Comparison of ENCODE assay signal across 25 cellular contexts in the genomic region with DNA sequence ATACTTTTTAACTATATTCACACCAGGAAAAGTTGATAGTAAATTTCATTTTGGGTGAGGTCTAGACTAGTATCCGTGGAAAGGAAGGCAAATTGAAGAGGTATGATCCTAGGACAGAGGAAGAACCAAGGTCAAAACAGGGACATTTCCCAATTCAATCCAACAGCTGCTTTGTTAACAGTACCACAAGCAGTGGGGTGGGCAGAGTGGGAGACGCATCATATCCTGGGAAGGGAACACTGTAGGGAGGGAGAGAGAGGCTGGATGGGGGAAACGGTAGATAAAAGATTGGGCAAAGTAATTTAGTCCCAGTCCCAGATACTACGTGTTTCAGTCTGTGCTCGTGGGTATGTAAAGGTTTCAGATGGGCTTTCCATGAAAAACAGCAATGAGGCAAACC. TPM values are rescaled to one million over a fixed set of nuclear protein-coding genes. Genes with fewer than 3 reads are reported as not detected.
DNase-seq lines count a peak whose midpoint lies in the region; ATAC-seq, FAIRE-seq and TF ChIP-seq lines count a peak whose summit lies in the region.
"Had no signal": no experiment of that assay in that cellular context is flagged by ENCODE, and none has a peak within 500 bp of the region (broad histone marks: within the 10 kb centered on the region; RNA-seq: fewer than 3 reads in every experiment).

No MANE protein-coding gene starts in this region.

- intact Hi-C loops in HepG2 (cut with micrococcal nuclease; ENCODE audit: unreplicated experiment): no loop called here
- intact Hi-C loops in posterior cingulate gyrus (cut with DNase I): no loop called here
- intact Hi-C loops in activated CD4-positive, alpha-beta T cell treated with anti-CD3 and anti-CD28 coated beads, Interleukin-2, amount 10 ng/mL, durations not matched to agents 24 days and 14 days (cut with micrococcal nuclease): no loop called here

- no peak overlapping the region for H4K91ac ChIP-seq in mesenchymal stem cell (ENCODE audit: low read length)

- peaks cover 9% of the 10 kb centered on the region for H3K36me3 Mint-ChIP-seq in activated CD4-positive, alpha-beta T cell treated with anti-CD3 and anti-CD28 coated beads, Interleukin-2, amount 10 ng/mL, durations not matched to agents 24 days and 14 days (ENCODE audit: low read depth)

- H3K79me2 ChIP-seq in HepG2 (ENCODE audit: insufficient read depth, low read length): no peaks in the 10 kb centered on the region
- no peaks in the 10 kb centered on the region for H3K79me2 ChIP-seq in smooth muscle cell (ENCODE audit: low read depth)

- H3K9ac ChIP-seq in liver (ENCODE audit: low read depth in 1 of 2, low read length in 2 of 2) (no peak overlapping the region), HepG2 (ENCODE audit: insufficient read depth, low read depth, low read length) (no peak overlapping the region), mesenchymal stem cell (ENCODE audit: low read length) (no peak overlapping the region), smooth muscle cell (ENCODE audit: low read depth) (no peak overlapping the region)
- H3K9ac ChIP-seq: BLaER1 treated with 17β-estradiol and CSF1 and Interleukin-3, amounts not matched to agents 10 nM and 100 nM had no signal

- no peak overlapping the region for H3K4me2 ChIP-seq in HepG2 (ENCODE audit: low read depth, low read length)
- no peak overlapping the region for H3K4me2 ChIP-seq in mesenchymal stem cell (ENCODE audit: low read length, poor library complexity, severe bottlenecking)
- H3K4me2 ChIP-seq in smooth muscle cell: peak overlapping the region; percentile 76
- H3K4me2 ChIP-seq: BLaER1 treated with 17β-estradiol and CSF1 and Interleukin-3, amounts not matched to agents 10 nM and 100 nM had no signal

- no peak overlapping the region for H2BK120ac ChIP-seq in mesenchymal stem cell (ENCODE audit: low read depth, low read length)

- H2BK12ac ChIP-seq in mesenchymal stem cell (ENCODE audit: low read length in 2 of 2): no peak overlapping the region

- BruUV-seq in HepG2 (replicated peaks; lab: Mats Ljungman, UMichigan): no TSS peak

- H3F3A ChIP-seq in smooth muscle cell (ENCODE audit: low read depth): no peaks in the 10 kb centered on the region

- WGBS in liver: 72% methylated on average over 5 of the region's 5 CpGs
- WGBS in HepG2 (ENCODE audit: low lambda C conversion rate): 86% methylated on average over 5 of the region's 5 CpGs
- whole genome bisulfite sequencing in mesenchymal stem cell: 86% methylated on average over 5 of the region's 5 CpGs
- whole genome bisulfite sequencing in smooth muscle cell (ENCODE audit: low lambda C conversion rate): 82% methylated on average over 5 of the region's 5 CpGs

- H3K27me3 ChIP-seq in liver (ENCODE audit: control insufficient read depth in 4 of 4, insufficient read depth in 4 of 4, low read length in 3 of 4) (no peaks in the 10 kb centered on the region), HepG2 (ENCODE audit: control insufficient read depth in 1 of 2, insufficient read depth in 2 of 2, low read length in 2 of 2) (no peaks in the 10 kb centered on the region), mesenchymal stem cell (ENCODE audit: control insufficient read depth in 1 of 2, insufficient read depth in 1 of 2, low read length in 2 of 2) (no peaks in the 10 kb centered on the region), smooth muscle cell (ENCODE audit: low read depth) (no peaks in the 10 kb centered on the region)

- TF ChIP-seq EP300 in HepG2 (IDR thresholded peaks at IDR 0.05; ENCODE audit: low read depth in 2 of 2, low read length in 2 of 2): no peak
- TF ChIP-seq EP300 in HepG2 (CRISPR knock-in tag; IDR thresholded peaks at IDR 0.05; ENCODE audit: borderline replicate concordance): no peak

- H3K4ac ChIP-seq in mesenchymal stem cell (ENCODE audit: low read depth in 1 of 2, low read length in 2 of 2): no peak overlapping the region

- H3K23ac ChIP-seq in mesenchymal stem cell (ENCODE audit: low read length in 2 of 2): no peak overlapping the region

- no peak for TF ChIP-seq CTCF in liver (IDR thresholded peaks at IDR 0.05; ENCODE audit: low read depth, low read length, missing input control)
- TF ChIP-seq CTCF in HepG2 (CRISPR knock-in tag; IDR thresholded peaks at IDR 0.05): no peak
- no peak for TF ChIP-seq CTCF in smooth muscle cell (IDR thresholded peaks at IDR 0.05; ENCODE audit: borderline replicate concordance, insufficient read depth, poor library complexity, severe bottlenecking)

- H4K20me1 ChIP-seq in HepG2 (ENCODE audit: insufficient read depth, low read length) (no peaks in the 10 kb centered on the region), smooth muscle cell (ENCODE audit: low read depth) (no peaks in the 10 kb centered on the region)

- peaks cover 2% of the 10 kb centered on the region for H3K9me3 Mint-ChIP-seq in activated CD4-positive, alpha-beta T cell treated with anti-CD3 and anti-CD28 coated beads, Interleukin-2, amount 10 ng/mL, durations not matched to agents 24 days and 14 days
- H3K9me3 Mint-ChIP-seq: nephron progenitor cell had no signal

- peak overlapping the region; percentile 92 for H2AK5ac ChIP-seq in mesenchymal stem cell (ENCODE audit: low read length, severe bottlenecking)

- no peak overlapping the region for H2BK5ac ChIP-seq in mesenchymal stem cell (ENCODE audit: low read depth, low read length, poor library complexity, severe bottlenecking)

- DNase-seq in HepG2 (ENCODE audit: low spot score) (no peak), mesenchymal stem cell (no peak), smooth muscle cell (lab: John Stamatoyannopoulos, UW; ENCODE audit: unreplicated experiment) (no peak), SKM-1 treated with dmso at 0.1 percent for 144 hours (lab: John Stamatoyannopoulos, UW; ENCODE audit: unreplicated experiment) (no peak), posterior cingulate gyrus (no peak)
- DNase-seq in activated CD4-positive, alpha-beta T cell treated with anti-CD3 and anti-CD28 coated beads, Interleukin-2, amount 10 ng/mL, durations not matched to agents 24 days and 14 days: no peak
- DNase-seq: ACHN; activated CD4-positive, alpha-beta T cell treated with anti-CD3 and anti-CD28 coated beads for 4 hours; activated naive CD4-positive, alpha-beta T cell treated with anti-CD3 and anti-CD28 coated beads for 36 hours; activated T-cell treated with anti-CD3 and anti-CD28 coated beads, Interleukin-2, amount 50 U/mL, for 48 hours; amygdala; central memory CD4-positive, alpha-beta T cell; islet precursor cell; mesendoderm; NCI-H1048; NCI-H187 treated with DMSO at 0.1 percent for 48 hours; NCI-H2227 treated with DMSO at 0.1 percent for 48 hours; NCI-H774; nephron progenitor cell; SHP77; stimulated activated CD4-positive, alpha-beta T cell treated with anti-CD3 and anti-CD28 coated beads, Interleukin-4, amount 100 ng/mL, for 24 hours; stimulated activated naive CD4-positive, alpha-beta T cell treated with Interleukin-2 at 50 U/mL for 16 hours had no signal

- H3K18ac ChIP-seq in mesenchymal stem cell (ENCODE audit: low read depth in 1 of 2, low read length in 2 of 2): peak overlapping the region in 1 of 2 experiments; percentile 21

- no peak for FAIRE-seq in HepG2 (lab: Jason Lieb, UNC)

- no peaks in the 10 kb centered on the region for H3K27me3 Mint-ChIP-seq in activated CD4-positive, alpha-beta T cell treated with anti-CD3 and anti-CD28 coated beads, Interleukin-2, amount 10 ng/mL, durations not matched to agents 24 days and 14 days

- H4K8ac ChIP-seq in mesenchymal stem cell (ENCODE audit: low read length): no peak overlapping the region

- ATAC-seq in HepG2 (no peak), HG02970 (IDR thresholded peaks at IDR 0.05; ENCODE audit: low FRiP score, unreplicated experiment) (no peak)

- H3K27ac Mint-ChIP-seq in activated CD4-positive, alpha-beta T cell treated with anti-CD3 and anti-CD28 coated beads, Interleukin-2, amount 10 ng/mL, durations not matched to agents 24 days and 14 days: no peak overlapping the region
- H3K27ac Mint-ChIP-seq: activated naive CD4-positive, alpha-beta T cell treated with anti-CD3 and anti-CD28 coated beads for 36 hours; nephron progenitor cell had no signal

- H3K79me1 ChIP-seq in mesenchymal stem cell (replicated peaks; ENCODE audit: low read length, poor library complexity, severe bottlenecking): peaks cover 16% of the 10 kb centered on the region

- in situ Hi-C loops in HepG2 (cut with HindIII; ENCODE audit: extremely low pct_ligation_motif_present, low pct_unique_long_range_greater_than_20kb): no loop called here

- CTCF ChIA-PET in HepG2 (lab: Yijun Ruan, JAX; ENCODE audit: low intra/inter-chr PET ratio, low total read pairs): no interaction called here

- H3K36me3 ChIP-seq in liver (ENCODE audit: control insufficient read depth in 4 of 4, insufficient read depth in 3 of 4, low read depth in 1 of 4, low read length in 3 of 4) (no peaks in the 10 kb centered on the region), HepG2 (replicated peaks in 1 of 2; ENCODE audit: control insufficient read depth in 1 of 2, insufficient read depth in 2 of 2, low read length in 2 of 2) (no peaks in the 10 kb centered on the region), mesenchymal stem cell (ENCODE audit: control insufficient read depth in 1 of 2, insufficient read depth in 2 of 2, low read depth in 1 of 2, low read length in 2 of 2) (peaks cover 0 to 30% of the 10 kb centered on the region in 2 experiments), smooth muscle cell (ENCODE audit: low read depth) (no peaks in the 10 kb centered on the region)

- no peaks in the 10 kb centered on the region for H3K9me3 ChIP-seq in liver (ENCODE audit: control insufficient read depth in 4 of 4, low read length in 3 of 4)
- no peaks in the 10 kb centered on the region for H3K9me3 ChIP-seq in HepG2 (ENCODE audit: low read length)
- no peaks in the 10 kb centered on the region for H3K9me3 ChIP-seq in mesenchymal stem cell (ENCODE audit: control insufficient read depth, low read length)
- H3K9me3 ChIP-seq in smooth muscle cell (replicated peaks; ENCODE audit: low read depth): no peaks in the 10 kb centered on the region

- H3K4me3 ChIP-seq in liver (ENCODE audit: low read depth in 1 of 3, low read length in 3 of 3) (no peak overlapping the region), HepG2 (replicated peaks in 1 of 3; ENCODE audit: insufficient read depth in 1 of 3, low read depth in 2 of 3, low read length in 3 of 3) (no peak overlapping the region), mesenchymal stem cell (ENCODE audit: insufficient read depth in 1 of 2, low read depth in 1 of 2, low read length in 2 of 2) (no peak overlapping the region), smooth muscle cell (no peak overlapping the region)
- H3K4me3 ChIP-seq: BLaER1 treated with 17β-estradiol and CSF1 and Interleukin-3, amounts not matched to agents 10 nM and 100 nM had no signal

- H3K27ac ChIP-seq in liver (ENCODE audit: low read depth in 1 of 2, low read length in 2 of 2): peak overlapping the region; percentile 19 to 56
- no peak overlapping the region for H3K27ac ChIP-seq in HepG2 (ENCODE audit: extremely low read length, insufficient read depth, low read length)
- H3K27ac ChIP-seq in mesenchymal stem cell (ENCODE audit: low read length, poor library complexity, severe bottlenecking): no peak overlapping the region
- H3K27ac ChIP-seq in smooth muscle cell (ENCODE audit: low read depth): no peak overlapping the region
- H3K27ac ChIP-seq: BLaER1 treated with 17β-estradiol and CSF1 and Interleukin-3, amounts not matched to agents 10 nM and 100 nM had no signal

- TF ChIP-seq RAD21 in liver (IDR thresholded peaks at IDR 0.05) (no peak), HepG2 (CRISPR knock-in tag; IDR thresholded peaks at IDR 0.05) (no peak)

- no peak overlapping the region for H2AFZ ChIP-seq in HepG2 (ENCODE audit: low read length)
- H2AFZ ChIP-seq in mesenchymal stem cell (ENCODE audit: low read depth, low read length): no peak overlapping the region
- H2AFZ ChIP-seq in smooth muscle cell (ENCODE audit: low read depth): no peak overlapping the region

- POLR2A ChIA-PET in HepG2 (lab: Yijun Ruan, JAX): no interaction called here

- H2BK15ac ChIP-seq in mesenchymal stem cell (ENCODE audit: low read depth, poor library complexity, severe bottlenecking): no peak overlapping the region

- H3K4me1 ChIP-seq in liver (ENCODE audit: control insufficient read depth in 4 of 4, insufficient read depth in 4 of 4, low read length in 3 of 4) (peaks cover 2 to 32% (median 26%) of the 10 kb centered on the region in 4 donors), HepG2 (ENCODE audit: insufficient read depth, low read length) (peaks cover 10% of the 10 kb centered on the region), mesenchymal stem cell (ENCODE audit: control insufficient read depth, insufficient read depth, low read depth, low read length) (peaks cover 8% of the 10 kb centered on the region), smooth muscle cell (ENCODE audit: low read depth) (peaks cover 19% of the 10 kb centered on the region)

- TF ChIP-seq POLR2A in HepG2 (IDR thresholded peaks at IDR 0.05; ENCODE audit: insufficient read depth in 1 of 2, low read depth in 2 of 2, low read length in 2 of 2): no peak

- no peak overlapping the region for H3K4me3 Mint-ChIP-seq in activated CD4-positive, alpha-beta T cell treated with anti-CD3 and anti-CD28 coated beads, Interleukin-2, amount 10 ng/mL, durations not matched to agents 24 days and 14 days
- H3K4me3 Mint-ChIP-seq: activated naive CD4-positive, alpha-beta T cell treated with anti-CD3 and anti-CD28 coated beads for 36 hours; nephron progenitor cell had no signal

- peaks cover 24% of the 10 kb centered on the region for H3K4me1 Mint-ChIP-seq in activated CD4-positive, alpha-beta T cell treated with anti-CD3 and anti-CD28 coated beads, Interleukin-2, amount 10 ng/mL, durations not matched to agents 24 days and 14 days

- H3K14ac ChIP-seq in mesenchymal stem cell (ENCODE audit: low read length in 2 of 2): no peak overlapping the region

RNA-seq across cellular contexts. Expression of gene FAS, which starts 9.2 kb away (rescaled TPM):
- total RNA-seq in liver (10 to 100 TPM in 1 of 2 donors, 1 to 10 TPM in 1; 2.2 to 13.2 TPM), HepG2 (2016; rRNA removed; fragmentation: Illumina TruSeq; extraction: Trizol) (15.0 and 17.9 TPM in 2 replicates), smooth muscle cell (21.8 and 26.7 TPM in 2 replicates)
- polyA plus RNA-seq in liver (1 to 10 TPM; 5.6 to 6.2 TPM), HepG2 (2011; rRNA removed) (4.3 and 5.9 TPM in 2 replicates), smooth muscle cell (9.9 and 14.4 TPM in 2 replicates)
- total RNA-seq in HepG2 (2016; cell fraction: cytosol; rRNA removed; fragmentation: Illumina TruSeq; extraction: Trizol; ENCODE audit: low read depth): 4.8 and 5.4 TPM in 2 replicates
- 15.8 and 17.7 TPM in 2 replicates for total RNA-seq in HepG2 (2016; cell fraction: insoluble cytoplasmic fraction; rRNA removed; fragmentation: Illumina TruSeq; extraction: Trizol)
- total RNA-seq in HepG2 (2016; cell fraction: membrane; rRNA removed; fragmentation: Illumina TruSeq; extraction: Trizol): 11.2 and 12.0 TPM in 2 replicates
- 21.8 and 24.6 TPM in 2 replicates for total RNA-seq in HepG2 (2016; cell fraction: nucleus; rRNA removed; fragmentation: Illumina TruSeq; extraction: Trizol)
- 2.6 and 4.4 TPM in 2 replicates for polyA plus RNA-seq in HepG2 (2011; cell fraction: cytosol; rRNA removed)
- 3.1 and 3.5 TPM in 2 replicates for polyA plus RNA-seq in HepG2 (2011; cell fraction: nucleus; rRNA removed)
- polyA plus RNA-seq in HepG2 (2012): 3.1 and 3.3 TPM in 2 replicates
- 3.1 and 3.6 TPM in 2 replicates for polyA plus RNA-seq in HepG2 (2016; cell fraction: cytosol; fragmentation: Illumina TruSeq; extraction: Trizol; ENCODE audit: low read depth)
- 14.7 and 16.1 TPM in 2 replicates for polyA plus RNA-seq in HepG2 (2016; cell fraction: insoluble cytoplasmic fraction; fragmentation: Illumina TruSeq; extraction: Trizol; ENCODE audit: low read depth)
- polyA plus RNA-seq in HepG2 (2016; cell fraction: membrane; fragmentation: Illumina TruSeq; extraction: Trizol; ENCODE audit: low read depth): 6.2 and 7.4 TPM in 2 replicates
- 29.8 and 31.9 TPM in 2 replicates for polyA plus RNA-seq in HepG2 (2016; cell fraction: nucleus; fragmentation: Illumina TruSeq; extraction: Trizol; ENCODE audit: insufficient read depth, low read depth)
- polyA minus RNA-seq in HepG2 (2011; rRNA and poly(A)+ RNA removed; ENCODE audit: low replicate concordance): 3.7 and 12.5 TPM in 2 replicates
- polyA minus RNA-seq in HepG2 (2011; cell fraction: cytosol; rRNA and poly(A)+ RNA removed): 3.7 and 4.0 TPM in 2 replicates
- polyA minus RNA-seq in HepG2 (2011; cell fraction: nucleus; rRNA and poly(A)+ RNA removed): 8.6 and 13.1 TPM in 2 replicates
- polyA plus RNA-seq in mesenchymal stem cell (2013, experiment 1 of 2): 16.2 TPM
- 18.1 TPM for polyA plus RNA-seq in mesenchymal stem cell (2013, experiment 2 of 2)
- total RNA-seq in activated CD4-positive, alpha-beta T cell treated with anti-CD3 and anti-CD28 coated beads, Interleukin-2, amount 10 ng/mL, durations not matched to agents 24 days and 14 days: 29.9 and 31.1 TPM in 2 replicates

RNA-seq across cellular contexts. Expression of gene ACTA2, which starts 28.9 kb away (rescaled TPM):
- total RNA-seq in liver (100 to 1,000 TPM in 1 of 2 donors, 10 to 100 TPM in 1; 13.2 to 182 TPM), HepG2 (2016; rRNA removed; fragmentation: Illumina TruSeq; extraction: Trizol) (58.1 and 59.9 TPM in 2 replicates), smooth muscle cell (2,305 and 2,362 TPM in 2 replicates)
- polyA plus RNA-seq in liver (100 to 1,000 TPM in 1 of 2 donors, 10 to 100 TPM in 1; 16.8 to 130 TPM), HepG2 (2011; rRNA removed) (21.8 and 25.1 TPM in 2 replicates), smooth muscle cell (3,088 and 4,814 TPM in 2 replicates)
- total RNA-seq in HepG2 (2016; cell fraction: cytosol; rRNA removed; fragmentation: Illumina TruSeq; extraction: Trizol; ENCODE audit: low read depth): 21.6 and 22.5 TPM in 2 replicates
- 50.7 and 62.7 TPM in 2 replicates for total RNA-seq in HepG2 (2016; cell fraction: insoluble cytoplasmic fraction; rRNA removed; fragmentation: Illumina TruSeq; extraction: Trizol)
- 33.4 and 39.8 TPM in 2 replicates for total RNA-seq in HepG2 (2016; cell fraction: membrane; rRNA removed; fragmentation: Illumina TruSeq; extraction: Trizol)
- 33.1 and 39.3 TPM in 2 replicates for total RNA-seq in HepG2 (2016; cell fraction: nucleus; rRNA removed; fragmentation: Illumina TruSeq; extraction: Trizol)
- 32.0 and 34.2 TPM in 2 replicates for polyA plus RNA-seq in HepG2 (2011; cell fraction: cytosol; rRNA removed)
- polyA plus RNA-seq in HepG2 (2011; cell fraction: nucleus; rRNA removed): 20.1 and 23.1 TPM in 2 replicates
- polyA plus RNA-seq in HepG2 (2012): 30.5 and 47.4 TPM in 2 replicates
- polyA plus RNA-seq in HepG2 (2016; cell fraction: cytosol; fragmentation: Illumina TruSeq; extraction: Trizol; ENCODE audit: low read depth): 30.8 and 35.7 TPM in 2 replicates
- 81.9 and 99.8 TPM in 2 replicates for polyA plus RNA-seq in HepG2 (2016; cell fraction: insoluble cytoplasmic fraction; fragmentation: Illumina TruSeq; extraction: Trizol; ENCODE audit: low read depth)
- polyA plus RNA-seq in HepG2 (2016; cell fraction: membrane; fragmentation: Illumina TruSeq; extraction: Trizol; ENCODE audit: low read depth): 45.1 and 45.4 TPM in 2 replicates
- polyA plus RNA-seq in HepG2 (2016; cell fraction: nucleus; fragmentation: Illumina TruSeq; extraction: Trizol; ENCODE audit: insufficient read depth, low read depth): 60.8 and 61.8 TPM in 2 replicates
- polyA minus RNA-seq in HepG2 (2011; rRNA and poly(A)+ RNA removed; ENCODE audit: low replicate concordance): 3.6 and 48.3 TPM in 2 replicates
- polyA minus RNA-seq in HepG2 (2011; cell fraction: cytosol; rRNA and poly(A)+ RNA removed): 35.2 and 40.9 TPM in 2 replicates
- 13.9 and 20.1 TPM in 2 replicates for polyA minus RNA-seq in HepG2 (2011; cell fraction: nucleus; rRNA and poly(A)+ RNA removed)
- 390 TPM for polyA plus RNA-seq in mesenchymal stem cell (2013, experiment 1 of 2)
- 385 TPM for polyA plus RNA-seq in mesenchymal stem cell (2013, experiment 2 of 2)
- total RNA-seq in activated CD4-positive, alpha-beta T cell treated with anti-CD3 and anti-CD28 coated beads, Interleukin-2, amount 10 ng/mL, durations not matched to agents 24 days and 14 days: 8.8 and 8.9 TPM in 2 replicates

Comparison
In these comparisons a context has a peak if more than half of its experiments do, and no peak if none do; other contexts are left out.
1. H3K27ac ChIP-seq: peak in liver (2 of 2); none in HepG2 (single experiment), mesenchymal stem cell (single experiment) and smooth muscle cell (single experiment).
2. RNA of gene ACTA2, which starts 28.9 kb away (total RNA-seq): 2,305 to 2,362 TPM in smooth muscle cell; 13.2 to 182 TPM in liver, 21.6 to 62.7 TPM in HepG2 and 8.8 to 8.9 TPM in activated CD4-positive, alpha-beta T cell treated with anti-CD3 and anti-CD28 coated beads, Interleukin-2, amount 10 ng/mL, durations not matched to agents 24 days and 14 days; every median in the first group is over 10 times any median in the second.